9 cellular contexts compared by ENCODE assay signal in the genomic region with DNA sequence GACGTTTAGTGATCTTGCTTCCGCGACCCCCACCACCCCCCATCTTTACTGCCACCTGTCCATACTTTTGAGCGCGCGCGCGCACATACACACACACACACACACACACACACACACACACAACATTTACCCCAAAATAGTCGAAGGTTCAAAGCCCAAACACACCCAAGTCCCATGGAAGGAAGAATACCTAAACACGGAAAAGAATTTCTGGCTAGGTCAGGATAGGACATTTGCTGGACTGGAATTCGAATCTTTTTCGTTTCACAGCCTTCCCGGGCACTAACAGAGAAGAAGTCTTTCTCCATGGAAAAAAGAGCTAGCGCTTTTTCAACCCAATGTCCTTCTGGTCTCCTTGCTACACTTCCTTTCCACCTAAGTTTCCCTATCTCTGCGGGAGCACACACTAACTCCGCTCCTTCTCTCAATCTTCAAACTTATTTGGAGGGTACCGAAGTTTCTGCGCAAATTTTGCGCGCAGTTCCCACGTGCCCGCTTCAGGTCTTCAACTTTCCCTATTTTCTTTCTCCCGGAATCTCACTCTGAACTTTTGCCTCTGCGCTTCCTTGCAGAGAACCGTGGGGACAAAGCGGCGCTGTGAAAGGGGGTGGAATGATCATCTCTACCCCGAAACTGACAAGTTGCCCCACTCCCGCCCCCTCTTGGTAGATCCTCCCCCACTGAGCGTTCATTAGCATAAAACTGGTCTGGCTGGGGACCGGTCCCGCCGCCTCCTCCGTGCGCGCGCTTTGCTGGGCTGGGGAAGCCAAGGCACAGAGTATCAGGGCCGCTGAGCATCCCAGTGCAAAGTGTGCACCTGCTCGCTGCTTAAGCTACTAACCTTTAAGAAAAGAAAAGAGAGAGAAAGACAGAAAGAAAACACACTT. TPM values are rescaled to one million over a fixed set of nuclear protein-coding genes. Genes with fewer than 3 reads are reported as not detected.
DNase-seq lines count a peak whose midpoint lies in the region; TF ChIP-seq lines count a peak whose summit lies in the region.
"Had no signal": no experiment of that assay in that cellular context is flagged by ENCODE, and none has a peak within 500 bp of the region (broad histone marks: within the 10 kb centered on the region; RNA-seq: fewer than 3 reads in every experiment).

No MANE protein-coding gene starts in this region.

- no peak overlapping the region for H3K4me2 ChIP-seq in OCI-LY7 (ENCODE audit: low read length)

- H3K4me1 ChIP-seq in neutrophil (ENCODE audit: control insufficient read depth in 1 of 2, insufficient read depth in 1 of 2, low read depth in 1 of 2, low read length in 1 of 2), result peaks cover 29 to 34% of the 10 kb centered on the region in 2 experiments
- H3K4me1 ChIP-seq in OCI-LY7 (ENCODE audit: insufficient read depth, low read length, poor library complexity, severe bottlenecking), result no peaks in the 10 kb centered on the region

- CTCF ChIA-PET in activated naive CD4-positive, alpha-beta T cell treated with anti-CD3 and anti-CD28 coated beads, Interleukin-2, amount 10 ng/mL, durations not matched to agents 7 days and 5 days (lab: Charles Lee), result interaction anchor here (1.2 kb wide), 1 partner anchor 14 kb away, joined by 3 read pairs; no protein-coding TSS in a partner anchor
- CTCF ChIA-PET in OCI-LY7 (lab: Charles Lee; ENCODE audit: unreplicated experiment), result no interaction called here

- no peaks in the 10 kb centered on the region for H4K20me1 ChIP-seq in OCI-LY7 (ENCODE audit: insufficient read depth, low read length)

- no peak for TF ChIP-seq CTCF in WERI-Rb-1 (IDR thresholded peaks at IDR 0.05; ENCODE audit: low read depth, low read length)
- TF ChIP-seq CTCF in foreskin fibroblast (IDR thresholded peaks at IDR 0.05; ENCODE audit: low read depth, low read length), result no peak
- TF ChIP-seq CTCF in neutrophil (IDR thresholded peaks at IDR 0.05), result no peak
- TF ChIP-seq CTCF in OCI-LY7 (conservative IDR thresholded peaks at IDR 0.05; ENCODE audit: low read length), result no peak

- H3K27me3 ChIP-seq in WERI-Rb-1 (ENCODE audit: insufficient read depth, low read depth, severe bottlenecking) (no peaks in the 10 kb centered on the region), neutrophil (peaks cover 7% of the 10 kb centered on the region)

- peaks cover 57% of the 10 kb centered on the region for H3K27me3 Mint-ChIP-seq in activated naive CD4-positive, alpha-beta T cell treated with anti-CD3 and anti-CD28 coated beads, Interleukin-2, amount 10 ng/mL, durations not matched to agents 7 days and 5 days

- peak; percentile 32 for DNase-seq in activated naive CD4-positive, alpha-beta T cell treated with anti-CD3 and anti-CD28 coated beads, Interleukin-2, amount 10 ng/mL, durations not matched to agents 7 days and 5 days
- no peak for DNase-seq in activated naive CD4-positive, alpha-beta T cell (lab: John Stamatoyannopoulos, UW)
- DNase-seq in WERI-Rb-1 (peak; percentile 77), foreskin fibroblast (no peak), OCI-LY7 (ENCODE audit: low spot score) (no peak), amniotic stem cell (lab: John Stamatoyannopoulos, UW) (no peak)
- no peak for DNase-seq in effector CD8-positive, alpha-beta T cell (lab: John Stamatoyannopoulos, UW)

- H3K9me3 ChIP-seq in WERI-Rb-1 (ENCODE audit: severe bottlenecking), result no peaks in the 10 kb centered on the region
- no peaks in the 10 kb centered on the region for H3K9me3 ChIP-seq in neutrophil
- no peaks in the 10 kb centered on the region for H3K9me3 ChIP-seq in OCI-LY7 (ENCODE audit: low read length)

- peaks cover 23% of the 10 kb centered on the region for H3K4me1 Mint-ChIP-seq in activated naive CD4-positive, alpha-beta T cell treated with anti-CD3 and anti-CD28 coated beads, Interleukin-2, amount 10 ng/mL, durations not matched to agents 7 days and 5 days

- H3K36me3 ChIP-seq in WERI-Rb-1, result peaks cover 6% of the 10 kb centered on the region; the same call in 1 of the 2 replicates
- no peaks in the 10 kb centered on the region for H3K36me3 ChIP-seq in neutrophil
- H3K36me3 ChIP-seq in OCI-LY7 (ENCODE audit: insufficient read depth, low read length), result no peaks in the 10 kb centered on the region

- no peaks in the 10 kb centered on the region for H3K9me2 ChIP-seq in OCI-LY7 (ENCODE audit: insufficient read depth, low read length)

- no peak overlapping the region for H3K27ac Mint-ChIP-seq in activated naive CD4-positive, alpha-beta T cell treated with anti-CD3 and anti-CD28 coated beads, Interleukin-2, amount 10 ng/mL, durations not matched to agents 7 days and 5 days

- no peaks in the 10 kb centered on the region for H3K9me3 Mint-ChIP-seq in activated naive CD4-positive, alpha-beta T cell treated with anti-CD3 and anti-CD28 coated beads, Interleukin-2, amount 10 ng/mL, durations not matched to agents 7 days and 5 days

- no peaks in the 10 kb centered on the region for H3K79me2 ChIP-seq in OCI-LY7 (ENCODE audit: insufficient read depth, low read depth, low read length)

- H3K4me3 ChIP-seq in WERI-Rb-1 (ENCODE audit: low read depth, low read length) (peak overlapping the region; percentile 89), foreskin fibroblast (ENCODE audit: low read depth in 1 of 2, low read length in 2 of 2) (peak overlapping the region; percentile 41 to 75), neutrophil (ENCODE audit: low read depth in 1 of 2, low read length in 1 of 2) (peak overlapping the region; percentile 81 to 85), OCI-LY7 (ENCODE audit: low read depth, low read length, poor library complexity, severe bottlenecking) (no peak overlapping the region)

- POLR2A ChIA-PET in OCI-LY7 (lab: Charles Lee), result interaction anchor here (0.7 kb wide), 2 partner anchors 589 to 1440 kb away, joined by 3 read pairs; no protein-coding TSS in a partner anchor

- H2AFZ ChIP-seq in OCI-LY7 (ENCODE audit: low read length), result no peak overlapping the region

- H3K4me3 Mint-ChIP-seq in activated naive CD4-positive, alpha-beta T cell treated with anti-CD3 and anti-CD28 coated beads, Interleukin-2, amount 10 ng/mL, durations not matched to agents 7 days and 5 days, result peak overlapping the region; percentile 72

- intact Hi-C loops in OCI-LY7 (cut with micrococcal nuclease; ENCODE audit: unreplicated experiment), result no loop called here

- H3K36me3 Mint-ChIP-seq in activated naive CD4-positive, alpha-beta T cell treated with anti-CD3 and anti-CD28 coated beads, Interleukin-2, amount 10 ng/mL, durations not matched to agents 7 days and 5 days, result peaks cover 4% of the 10 kb centered on the region

- H3K27ac ChIP-seq in WERI-Rb-1 (peak overlapping the region; percentile 79), neutrophil (peak overlapping the region; percentile 78), OCI-LY7 (ENCODE audit: low read depth, low read length, poor library complexity, severe bottlenecking) (no peak overlapping the region)

- no TSS peak for BruUV-seq in OCI-LY7 (replicated peaks; lab: Mats Ljungman, UMichigan)

RNA-seq across cellular contexts. Expression of a gene that starts 2.7 kb away (rescaled TPM):
- total RNA-seq in OCI-LY7 (2014; rRNA removed; shearing (Covaris generic)), result not detected in 2 replicates
- total RNA-seq in OCI-LY7 (2022), result not detected in 2 replicates
- total RNA-seq: activated CD8-positive, alpha-beta memory T cell treated with anti-CD3 and anti-CD28 coated beads for 36 hours had no signal

Comparison
In these comparisons a context has a peak if more than half of its experiments do, and no peak if none do; other contexts are left out.
1. DNase-seq: peak in activated naive CD4-positive, alpha-beta T cell treated with anti-CD3 and anti-CD28 coated beads, Interleukin-2, amount 10 ng/mL, durations not matched to agents 7 days and 5 days (single experiment) and WERI-Rb-1 (single experiment); none in activated naive CD4-positive, alpha-beta T cell (0 of 4), foreskin fibroblast (0 of 2), effector CD8-positive, alpha-beta T cell (single experiment), OCI-LY7 (single experiment) and amniotic stem cell (single experiment).